In genomic region chr1:167159782-167160181, GRCh38 we compare ENCODE assay signal across 34 cellular contexts.
"Had no signal": no experiment of that assay in that cellular context is flagged by ENCODE, and none has a peak within 500 bp of the region (broad histone marks: within the 10 kb centered on the region; RNA-seq: fewer than 3 reads in every experiment).

No MANE protein-coding gene starts in this region.

- H3K27ac ChIP-seq: adrenal gland, body of pancreas, brain microvascular endothelial cell, breast epithelium, VCaP had no signal

- H3K9me3 ChIP-seq: adrenal gland, body of pancreas, breast epithelium had no signal

- H3K27me3 ChIP-seq: adrenal gland, body of pancreas, brain microvascular endothelial cell, breast epithelium had no signal

- H3K36me3 ChIP-seq: adrenal gland, brain microvascular endothelial cell, breast epithelium had no signal

- H3K4me3 ChIP-seq: adrenal gland, body of pancreas, breast epithelium had no signal

- H3K4me1 ChIP-seq: adrenal gland, body of pancreas, breast epithelium had no signal

- DNase-seq: activated B cell treated with CpG ODN at 0.5 μM for 24 hours; activated CD4-positive, alpha-beta memory T cell treated with anti-CD3 and anti-CD28 coated beads for 36 hours; activated CD4-positive, alpha-beta T cell treated with anti-CD3 and anti-CD28 coated beads for 4 hours; activated CD4-positive, alpha-beta T cell treated with anti-CD3 and anti-CD28 coated beads, Interleukin-2, amount 10 ng/mL, durations not matched to agents 24 days and 14 days; activated CD4-positive, alpha-beta T cell treated with anti-CD3 and anti-CD28 coated beads, Interleukin-2, amount 50 U/mL, for 1 hour; activated CD4-positive, alpha-beta T cell treated with anti-CD3 and anti-CD28 coated beads, Interleukin-2, amount 50 U/mL, for 4 hours; activated CD4-positive, CD25-positive, alpha-beta regulatory T cell treated with anti-CD3 and anti-CD28 coated beads, Interleukin-2, amount 50 U/mL, for 72 hours; activated CD8-positive, alpha-beta memory T cell treated with anti-CD3 and anti-CD28 coated beads, Interleukin-2, amount 50 U/mL, for 4 hours; activated CD8-positive, alpha-beta T cell treated with anti-CD3 and anti-CD28 coated beads for 36 hours; activated effector memory CD4-positive, alpha-beta T cell treated with anti-CD3 and anti-CD28 coated beads, Interleukin-2, amount 50 U/mL, for 16 hours; activated gamma-delta T cell treated with Interleukin-2 at 50 U/mL for 16 hours; activated naive CD4-positive, alpha-beta T cell; activated naive CD4-positive, alpha-beta T cell treated with anti-CD3 and anti-CD28 coated beads for 36 hours; activated naive CD4-positive, alpha-beta T cell treated with anti-CD3 and anti-CD28 coated beads, Interleukin-2, amount 50 U/mL, for 16 hours; activated naive CD8-positive, alpha-beta T cell treated with anti-CD3 and anti-CD28 coated beads for 36 hours; activated T-cell treated with anti-CD3 and anti-CD28 coated beads for 4 hours; activated T-cell treated with anti-CD3 and anti-CD28 coated beads, Interleukin-2, amount 50 U/mL, for 1 hour; activated T-cell treated with anti-CD3 and anti-CD28 coated beads, Interleukin-2, amount 50 U/mL, for 4 hours; activated T-cell treated with anti-CD3 and anti-CD28 coated beads, Interleukin-2, amount 50 U/mL, for 72 hours; adrenal gland; amniotic stem cell; aorta; body of pancreas; brain microvascular endothelial cell; central memory CD4-positive, alpha-beta T cell; T-helper 2 cell; T-helper 9 cell had no signal

- ATAC-seq: activated CD8-positive, alpha-beta T cell treated with anti-CD3 and anti-CD28 coated beads for 36 hours; activated naive CD4-positive, alpha-beta T cell treated with anti-CD3 and anti-CD28 coated beads, Interleukin-2, amount 50 U/mL, for 72 hours; activated T-cell treated with anti-CD3 and anti-CD28 coated beads, Interleukin-2, amount 50 U/mL, for 4 hours; activated T-cell treated with anti-CD3 and anti-CD28 coated beads, Interleukin-2, amount 50 U/mL, for 72 hours; activated T-helper 17 cell treated with anti-CD3 and anti-CD28 coated beads, Interleukin-2, amount 50 U/mL, for 72 hours; body of pancreas had no signal

- FAIRE-seq: astrocyte, colon, TTC549 had no signal
